In the genomic region with DNA sequence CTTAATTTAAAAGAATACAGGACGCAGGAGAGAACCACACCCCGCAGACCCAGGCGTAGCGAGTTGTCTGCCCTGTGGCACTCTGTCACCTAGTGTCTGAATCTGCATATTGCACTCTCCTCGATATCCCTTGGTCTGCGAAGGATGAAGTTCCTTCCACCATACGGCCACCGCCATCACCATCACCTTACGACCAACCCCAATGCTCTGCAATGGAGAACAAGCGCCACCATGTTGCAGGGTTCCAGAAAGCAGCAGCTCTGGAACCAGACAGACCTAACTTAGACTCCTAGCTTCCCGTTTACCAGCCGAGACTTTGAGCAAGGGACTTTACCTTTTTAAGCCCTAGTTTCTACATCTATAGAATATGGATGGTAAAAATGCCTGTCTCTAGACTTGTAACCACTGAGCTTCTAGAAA, we compare ENCODE assay signal across 8 cellular contexts.
DNase-seq lines count a peak whose midpoint lies in the region; ATAC-seq, FAIRE-seq and TF ChIP-seq lines count a peak whose summit lies in the region.

No MANE protein-coding gene starts in this region.

- no peak for TF ChIP-seq POLR2A in IMR-90 (IDR thresholded peaks at IDR 0.05; ENCODE audit: low read depth, low read length)

- no peak overlapping the region for H3K56ac ChIP-seq in IMR-90 (ENCODE audit: extremely low read depth, insufficient read depth, low read length)

- no peak overlapping the region for H2AK9ac ChIP-seq in IMR-90 (replicated peaks; ENCODE audit: low read depth, low read length, poor library complexity)

- dilution Hi-C loops in IMR-90 (cut with HindIII; ENCODE audit: low sequenced_read_pairs, unreplicated experiment): no loop called here

- POLR2A ChIA-PET in IMR-90 (lab: Charles Lee; ENCODE audit: unreplicated experiment): no interaction called here

- peaks cover 2% of the 10 kb centered on the region; the same call in 1 of the 2 replicates for H3K4me1 ChIP-seq in IMR-90 (ENCODE audit: control insufficient read depth, insufficient read depth, low read length)
- H3K4me1 ChIP-seq in kidney (ENCODE audit: control insufficient read depth in 1 of 2, insufficient read depth in 1 of 2, low read depth in 1 of 2, low read length in 2 of 2): peaks cover 0 to 6% of the 10 kb centered on the region in 2 donors

- no peak overlapping the region for H3K4me2 ChIP-seq in IMR-90 (ENCODE audit: low read depth, low read length)

- no peak overlapping the region for H4K8ac ChIP-seq in IMR-90 (ENCODE audit: low read depth in 2 of 2, low read length in 2 of 2)

- intact Hi-C loops in IMR-90 (cut with micrococcal nuclease): loop anchor here (5.0 kb wide), 1 partner anchor 377 kb away; no protein-coding TSS in a partner anchor
- intact Hi-C loops in kidney (cut with DNase I): loop anchor here (5.0 kb wide), 1 partner anchor 147 kb away; no protein-coding TSS in a partner anchor

- peak overlapping the region; percentile 40 for H2AFZ ChIP-seq in IMR-90 (replicated peaks; ENCODE audit: low read length, poor library complexity)

- H3K18ac ChIP-seq in IMR-90 (ENCODE audit: low read depth, low read length): no peak overlapping the region

- H3K4ac ChIP-seq in IMR-90 (ENCODE audit: low read depth, low read length): no peak overlapping the region

- no peaks in the 10 kb centered on the region for H4K20me1 ChIP-seq in IMR-90 (ENCODE audit: insufficient read depth, low read length)

- H3K9me3 ChIP-seq in IMR-90 (ENCODE audit: control insufficient read depth, insufficient read depth, low read length) (no peaks in the 10 kb centered on the region), kidney (ENCODE audit: control insufficient read depth in 1 of 2, low read length in 2 of 2) (no peaks in the 10 kb centered on the region)

- H3K36me3 ChIP-seq in IMR-90 (ENCODE audit: control insufficient read depth, insufficient read depth, low read length) (no peaks in the 10 kb centered on the region), brain microvascular endothelial cell (replicated peaks) (no peaks in the 10 kb centered on the region), kidney (ENCODE audit: control insufficient read depth in 1 of 2, insufficient read depth in 2 of 2, low read length in 2 of 2) (no peaks in the 10 kb centered on the region)

- H4K5ac ChIP-seq in IMR-90 (ENCODE audit: low read depth, low read length): no peak overlapping the region

- H3K27me3 ChIP-seq in IMR-90 (ENCODE audit: control insufficient read depth, insufficient read depth, low read length) (no peaks in the 10 kb centered on the region; the same call in 1 of the 2 replicates), brain microvascular endothelial cell (replicated peaks) (no peaks in the 10 kb centered on the region)

- peak; percentile 95 for ATAC-seq in GM19372 (IDR thresholded peaks at IDR 0.05; ENCODE audit: low read depth, unreplicated experiment)
- ATAC-seq in IMR-90 (ENCODE audit: low read depth): peak; percentile 94

- no peak overlapping the region for H2BK5ac ChIP-seq in IMR-90 (ENCODE audit: low read depth, low read length, poor library complexity, severe bottlenecking)

- 70% methylated on average over 4 of the region's 12 CpGs; no CpG with 5 or more reads in 1 of the 2 experiments for WGBS in IMR-90 (ENCODE audit: extremely low coverage in 2 of 2, insufficient read length in 1 of 2), 2 experiments

- CTCF ChIA-PET in IMR-90 (lab: Yijun Ruan, JAX): interaction anchor here (0.5 to 1.1 kb wide), 4 partner anchors 14 to 164 kb away, joined by 3 to 5 read pairs (median 3); no protein-coding TSS in a partner anchor

- H3K9ac ChIP-seq in IMR-90 (ENCODE audit: low read depth, low read length): no peak overlapping the region
- no peak overlapping the region for H3K9ac ChIP-seq in kidney (ENCODE audit: low read length in 2 of 2)

- H3K14ac ChIP-seq in IMR-90 (replicated peaks; ENCODE audit: low read depth, low read length): no peak overlapping the region

- H2BK120ac ChIP-seq in IMR-90 (ENCODE audit: low read depth, low read length): peak overlapping the region; percentile 25; the same call in 1 of the 2 replicates

- no peak overlapping the region for H4K91ac ChIP-seq in IMR-90 (ENCODE audit: insufficient read depth, low read depth, low read length)

- H3K23ac ChIP-seq in IMR-90 (ENCODE audit: low read depth, low read length): no peak overlapping the region

- H2AK5ac ChIP-seq in IMR-90 (ENCODE audit: low read depth, low read length): no peak overlapping the region

- TF ChIP-seq CTCF in IMR-90 (conservative IDR thresholded peaks at IDR 0.05; ENCODE audit: low read depth, low read length) (peak; percentile 67), brain microvascular endothelial cell (IDR thresholded peaks at IDR 0.05; ENCODE audit: low read depth, low read length, missing control alignments) (peak; percentile 83), kidney (IDR thresholded peaks at IDR 0.05; ENCODE audit: borderline replicate concordance, extremely low read depth, insufficient read depth) (peak; percentile 85)

- H2BK20ac ChIP-seq in IMR-90 (ENCODE audit: low read depth, low read length): no peak overlapping the region

- H3K79me1 ChIP-seq in IMR-90 (ENCODE audit: low read depth in 1 of 2, low read length in 2 of 2): no peaks in the 10 kb centered on the region

- BruUV-seq in IMR-90 (replicated peaks; lab: Mats Ljungman, UMichigan): no TSS peak

- H3K9me1 ChIP-seq in IMR-90 (ENCODE audit: insufficient read depth, low read length): no peaks in the 10 kb centered on the region

- no peak overlapping the region for H3K4me3 ChIP-seq in IMR-90 (ENCODE audit: insufficient read depth, low read depth, low read length)
- H3K4me3 ChIP-seq in brain microvascular endothelial cell (ENCODE audit: low read depth, low read length): no peak overlapping the region
- no peak overlapping the region for H3K4me3 ChIP-seq in kidney (ENCODE audit: low read length in 2 of 2)

- H3K27ac ChIP-seq in IMR-90 (ENCODE audit: insufficient read depth, low read length) (no peak overlapping the region), brain microvascular endothelial cell (no peak overlapping the region), kidney (ENCODE audit: low read depth in 2 of 2, low read length in 2 of 2) (no peak overlapping the region)

- H2BK15ac ChIP-seq in IMR-90 (ENCODE audit: low read depth, low read length): no peak overlapping the region

- in situ Hi-C loops in IMR-90 (cut with MboI; ENCODE audit: low sequenced_read_pairs) (no loop called here), brain microvascular endothelial cell (cut with HindIII; ENCODE audit: low pct_ligation_motif_present, low sequenced_read_pairs) (no loop called here)

- TF ChIP-seq RAD21 in IMR-90 (IDR thresholded peaks at IDR 0.05; ENCODE audit: low read length): peak; percentile 84

- DNase-seq in CMK (ENCODE audit: low read depth): peak; percentile 76
- peak; percentile 56 for DNase-seq in IMR-90
- peak; percentile 80 for DNase-seq in RKO (ENCODE audit: low spot score)
- peak; percentile 52 for DNase-seq in brain microvascular endothelial cell
- DNase-seq in kidney: no peak
- DNase-seq in stimulated activated CD8-positive, alpha-beta memory T cell treated with anti-CD3 and anti-CD28 coated beads, Interleukin-15, amount 100 ng/mL, for 48 hours (ENCODE audit: low read depth in 2 of 2): peak; percentile 16 to 29
- DNase-seq in GM19240 (ENCODE audit: insufficient read length, low spot score): no peak

- FAIRE-seq in kidney (lab: Jason Lieb, UNC): no peak

TF ChIP-seq in IMR-90, 13 proteins besides CTCF, POLR2A, EP300 and RAD21:
- TF ChIP-seq RFX5 (IDR thresholded peaks at IDR 0.05; ENCODE audit: low read depth, low read length) (no peak), FOS (IDR thresholded peaks at IDR 0.05; ENCODE audit: low read depth, low read length) (no peak), SMC3 (IDR thresholded peaks at IDR 0.05; ENCODE audit: low read depth, low read length) (peak; percentile 83)

Comparison
In these comparisons a context has a peak if more than half of its experiments do, and no peak if none do; other contexts are left out.
1. DNase-seq: peak in CMK (single experiment), IMR-90 (single experiment), RKO (single experiment), brain microvascular endothelial cell (single experiment) and stimulated activated CD8-positive, alpha-beta memory T cell treated with anti-CD3 and anti-CD28 coated beads, Interleukin-15, amount 100 ng/mL, for 48 hours (2 of 2); none in kidney (single experiment) and GM19240 (single experiment).
2. Peak in every context shown above with its lines, with median percentiles within 50 percentile points of each other: CTCF ChIP-seq.